Comparison of ENCODE assay signal across 1 cellular context in the genomic region with DNA sequence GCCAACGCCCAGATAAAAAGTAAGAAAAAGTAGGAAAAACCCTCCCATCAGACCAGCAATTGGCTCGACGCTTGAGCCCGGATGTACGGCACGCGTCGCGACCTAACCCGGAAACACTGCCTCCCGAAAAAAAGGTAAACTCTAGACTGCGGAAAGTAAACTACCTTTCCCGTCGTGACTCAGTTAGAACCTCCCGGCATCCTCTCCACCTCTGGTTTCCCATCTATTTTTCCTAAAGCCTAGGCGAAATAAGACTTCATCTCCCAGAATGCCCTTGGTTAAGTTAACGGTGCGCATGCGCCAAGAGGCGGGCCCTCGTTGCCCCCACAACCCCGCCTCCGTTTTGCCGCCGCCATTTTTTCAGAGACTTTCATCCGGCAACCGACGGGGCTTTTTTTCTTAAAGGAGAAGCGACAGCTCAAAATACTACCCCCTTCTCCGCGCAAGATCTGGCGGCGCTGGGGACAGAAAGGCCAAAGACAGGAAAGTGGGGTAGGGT.
A peak's percentile ranks its signal among the peaks of the same experiment; 100 is the strongest.
TF ChIP-seq lines count a peak whose summit lies in the region.

No MANE protein-coding gene starts in this region.

TF ChIP-seq in HepG2, 621 proteins besides CTCF, POLR2A, EP300 and RAD21 (continued from another document and continues in another):
- TF ChIP-seq NFAT5 (CRISPR knock-in tag; IDR thresholded peaks at IDR 0.05) (0 out of 2 replicates have a peak, but pooled peaks have one; percentile 1), ZNF574 (CRISPR knock-in tag; IDR thresholded peaks at IDR 0.05) (peak; percentile 94), GMEB2 (CRISPR knock-in tag; IDR thresholded peaks at IDR 0.05; ENCODE audit: low read depth) (peak; percentile 49; the same call in 1 of the 2 replicates), ZNF382 (CRISPR knock-in tag; IDR thresholded peaks at IDR 0.05; ENCODE audit: borderline replicate concordance) (no peak), GATAD2A (CRISPR knock-in tag; IDR thresholded peaks at IDR 0.05) (0 out of 2 replicates have a peak, but pooled peaks have one; percentile 30), KDM3A (CRISPR knock-in tag; IDR thresholded peaks at IDR 0.05; ENCODE audit: low read depth) (0 out of 2 replicates have a peak, but pooled peaks have one; percentile 22), DMAP1 (CRISPR knock-in tag; IDR thresholded peaks at IDR 0.05) (peak; percentile 65), ZNF639 (CRISPR knock-in tag; conservative IDR thresholded peaks at IDR 0.05) (peak; percentile 97), GABPA (IDR thresholded peaks at IDR 0.05; ENCODE audit: low read depth, low read length) (peak; percentile 80), GABPA (CRISPR knock-in tag; IDR thresholded peaks at IDR 0.05; ENCODE audit: low read depth) (peak; percentile 98), ZNF33A (CRISPR knock-in tag; IDR thresholded peaks at IDR 0.05; ENCODE audit: borderline replicate concordance) (no peak), ZNF441 (CRISPR knock-in tag; IDR thresholded peaks at IDR 0.05; ENCODE audit: borderline replicate concordance) (0 out of 2 replicates have a peak, but pooled peaks have one; percentile 17), HIVEP1 (CRISPR knock-in tag; IDR thresholded peaks at IDR 0.05) (no peak), ZNF772 (CRISPR knock-in tag; IDR thresholded peaks at IDR 0.05) (peak; percentile 50; the same call in 1 of the 2 replicates), SMAD1 (CRISPR knock-in tag; IDR thresholded peaks at IDR 0.05; ENCODE audit: borderline replicate concordance, low read depth) (no peak)
- TF ChIP-seq, protein P1, sequence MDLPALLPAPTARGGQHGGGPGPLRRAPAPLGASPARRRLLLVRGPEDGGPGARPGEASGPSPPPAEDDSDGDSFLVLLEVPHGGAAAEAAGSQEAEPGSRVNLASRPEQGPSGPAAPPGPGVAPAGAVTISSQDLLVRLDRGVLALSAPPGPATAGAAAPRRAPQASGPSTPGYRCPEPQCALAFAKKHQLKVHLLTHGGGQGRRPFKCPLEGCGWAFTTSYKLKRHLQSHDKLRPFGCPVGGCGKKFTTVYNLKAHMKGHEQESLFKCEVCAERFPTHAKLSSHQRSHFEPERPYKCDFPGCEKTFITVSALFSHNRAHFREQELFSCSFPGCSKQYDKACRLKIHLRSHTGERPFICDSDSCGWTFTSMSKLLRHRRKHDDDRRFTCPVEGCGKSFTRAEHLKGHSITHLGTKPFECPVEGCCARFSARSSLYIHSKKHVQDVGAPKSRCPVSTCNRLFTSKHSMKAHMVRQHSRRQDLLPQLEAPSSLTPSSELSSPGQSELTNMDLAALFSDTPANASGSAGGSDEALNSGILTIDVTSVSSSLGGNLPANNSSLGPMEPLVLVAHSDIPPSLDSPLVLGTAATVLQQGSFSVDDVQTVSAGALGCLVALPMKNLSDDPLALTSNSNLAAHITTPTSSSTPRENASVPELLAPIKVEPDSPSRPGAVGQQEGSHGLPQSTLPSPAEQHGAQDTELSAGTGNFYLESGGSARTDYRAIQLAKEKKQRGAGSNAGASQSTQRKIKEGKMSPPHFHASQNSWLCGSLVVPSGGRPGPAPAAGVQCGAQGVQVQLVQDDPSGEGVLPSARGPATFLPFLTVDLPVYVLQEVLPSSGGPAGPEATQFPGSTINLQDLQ (CRISPR knock-in tag; IDR thresholded peaks at IDR 0.05) = no peak
- TF ChIP-seq, protein P2, sequence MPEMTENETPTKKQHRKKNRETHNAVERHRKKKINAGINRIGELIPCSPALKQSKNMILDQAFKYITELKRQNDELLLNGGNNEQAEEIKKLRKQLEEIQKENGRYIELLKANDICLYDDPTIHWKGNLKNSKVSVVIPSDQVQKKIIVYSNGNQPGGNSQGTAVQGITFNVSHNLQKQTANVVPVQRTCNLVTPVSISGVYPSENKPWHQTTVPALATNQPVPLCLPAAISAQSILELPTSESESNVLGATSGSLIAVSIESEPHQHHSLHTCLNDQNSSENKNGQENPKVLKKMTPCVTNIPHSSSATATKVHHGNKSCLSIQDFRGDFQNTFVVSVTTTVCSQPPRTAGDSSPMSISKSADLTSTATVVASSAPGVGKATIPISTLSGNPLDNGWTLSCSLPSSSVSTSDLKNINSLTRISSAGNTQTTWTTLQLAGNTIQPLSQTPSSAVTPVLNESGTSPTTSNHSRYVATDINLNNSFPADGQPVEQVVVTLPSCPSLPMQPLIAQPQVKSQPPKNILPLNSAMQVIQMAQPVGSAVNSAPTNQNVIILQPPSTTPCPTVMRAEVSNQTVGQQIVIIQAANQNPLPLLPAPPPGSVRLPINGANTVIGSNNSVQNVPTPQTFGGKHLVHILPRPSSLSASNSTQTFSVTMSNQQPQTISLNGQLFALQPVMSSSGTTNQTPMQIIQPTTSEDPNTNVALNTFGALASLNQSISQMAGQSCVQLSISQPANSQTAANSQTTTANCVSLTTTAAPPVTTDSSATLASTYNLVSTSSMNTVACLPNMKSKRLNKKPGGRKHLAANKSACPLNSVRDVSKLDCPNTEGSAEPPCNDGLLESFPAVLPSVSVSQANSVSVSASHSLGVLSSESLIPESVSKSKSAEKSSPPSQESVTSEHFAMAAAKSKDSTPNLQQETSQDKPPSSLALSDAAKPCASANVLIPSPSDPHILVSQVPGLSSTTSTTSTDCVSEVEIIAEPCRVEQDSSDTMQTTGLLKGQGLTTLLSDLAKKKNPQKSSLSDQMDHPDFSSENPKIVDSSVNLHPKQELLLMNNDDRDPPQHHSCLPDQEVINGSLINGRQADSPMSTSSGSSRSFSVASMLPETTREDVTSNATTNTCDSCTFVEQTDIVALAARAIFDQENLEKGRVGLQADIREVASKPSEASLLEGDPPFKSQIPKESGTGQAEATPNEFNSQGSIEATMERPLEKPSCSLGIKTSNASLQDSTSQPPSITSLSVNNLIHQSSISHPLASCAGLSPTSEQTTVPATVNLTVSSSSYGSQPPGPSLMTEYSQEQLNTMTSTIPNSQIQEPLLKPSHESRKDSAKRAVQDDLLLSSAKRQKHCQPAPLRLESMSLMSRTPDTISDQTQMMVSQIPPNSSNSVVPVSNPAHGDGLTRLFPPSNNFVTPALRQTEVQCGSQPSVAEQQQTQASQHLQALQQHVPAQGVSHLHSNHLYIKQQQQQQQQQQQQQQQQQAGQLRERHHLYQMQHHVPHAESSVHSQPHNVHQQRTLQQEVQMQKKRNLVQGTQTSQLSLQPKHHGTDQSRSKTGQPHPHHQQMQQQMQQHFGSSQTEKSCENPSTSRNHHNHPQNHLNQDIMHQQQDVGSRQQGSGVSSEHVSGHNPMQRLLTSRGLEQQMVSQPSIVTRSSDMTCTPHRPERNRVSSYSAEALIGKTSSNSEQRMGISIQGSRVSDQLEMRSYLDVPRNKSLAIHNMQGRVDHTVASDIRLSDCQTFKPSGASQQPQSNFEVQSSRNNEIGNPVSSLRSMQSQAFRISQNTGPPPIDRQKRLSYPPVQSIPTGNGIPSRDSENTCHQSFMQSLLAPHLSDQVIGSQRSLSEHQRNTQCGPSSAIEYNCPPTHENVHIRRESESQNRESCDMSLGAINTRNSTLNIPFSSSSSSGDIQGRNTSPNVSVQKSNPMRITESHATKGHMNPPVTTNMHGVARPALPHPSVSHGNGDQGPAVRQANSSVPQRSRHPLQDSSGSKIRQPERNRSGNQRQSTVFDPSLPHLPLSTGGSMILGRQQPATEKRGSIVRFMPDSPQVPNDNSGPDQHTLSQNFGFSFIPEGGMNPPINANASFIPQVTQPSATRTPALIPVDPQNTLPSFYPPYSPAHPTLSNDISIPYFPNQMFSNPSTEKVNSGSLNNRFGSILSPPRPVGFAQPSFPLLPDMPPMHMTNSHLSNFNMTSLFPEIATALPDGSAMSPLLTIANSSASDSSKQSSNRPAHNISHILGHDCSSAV (CRISPR knock-in tag; IDR thresholded peaks at IDR 0.05; ENCODE audit: borderline replicate concordance) = no peak
- TF ChIP-seq, protein P3, sequence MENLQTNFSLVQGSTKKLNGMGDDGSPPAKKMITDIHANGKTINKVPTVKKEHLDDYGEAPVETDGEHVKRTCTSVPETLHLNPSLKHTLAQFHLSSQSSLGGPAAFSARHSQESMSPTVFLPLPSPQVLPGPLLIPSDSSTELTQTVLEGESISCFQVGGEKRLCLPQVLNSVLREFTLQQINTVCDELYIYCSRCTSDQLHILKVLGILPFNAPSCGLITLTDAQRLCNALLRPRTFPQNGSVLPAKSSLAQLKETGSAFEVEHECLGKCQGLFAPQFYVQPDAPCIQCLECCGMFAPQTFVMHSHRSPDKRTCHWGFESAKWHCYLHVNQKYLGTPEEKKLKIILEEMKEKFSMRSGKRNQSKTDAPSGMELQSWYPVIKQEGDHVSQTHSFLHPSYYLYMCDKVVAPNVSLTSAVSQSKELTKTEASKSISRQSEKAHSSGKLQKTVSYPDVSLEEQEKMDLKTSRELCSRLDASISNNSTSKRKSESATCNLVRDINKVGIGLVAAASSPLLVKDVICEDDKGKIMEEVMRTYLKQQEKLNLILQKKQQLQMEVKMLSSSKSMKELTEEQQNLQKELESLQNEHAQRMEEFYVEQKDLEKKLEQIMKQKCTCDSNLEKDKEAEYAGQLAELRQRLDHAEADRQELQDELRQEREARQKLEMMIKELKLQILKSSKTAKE (CRISPR knock-in tag; IDR thresholded peaks at IDR 0.05; ENCODE audit: borderline replicate concordance) = no peak
- TF ChIP-seq, protein P4, sequence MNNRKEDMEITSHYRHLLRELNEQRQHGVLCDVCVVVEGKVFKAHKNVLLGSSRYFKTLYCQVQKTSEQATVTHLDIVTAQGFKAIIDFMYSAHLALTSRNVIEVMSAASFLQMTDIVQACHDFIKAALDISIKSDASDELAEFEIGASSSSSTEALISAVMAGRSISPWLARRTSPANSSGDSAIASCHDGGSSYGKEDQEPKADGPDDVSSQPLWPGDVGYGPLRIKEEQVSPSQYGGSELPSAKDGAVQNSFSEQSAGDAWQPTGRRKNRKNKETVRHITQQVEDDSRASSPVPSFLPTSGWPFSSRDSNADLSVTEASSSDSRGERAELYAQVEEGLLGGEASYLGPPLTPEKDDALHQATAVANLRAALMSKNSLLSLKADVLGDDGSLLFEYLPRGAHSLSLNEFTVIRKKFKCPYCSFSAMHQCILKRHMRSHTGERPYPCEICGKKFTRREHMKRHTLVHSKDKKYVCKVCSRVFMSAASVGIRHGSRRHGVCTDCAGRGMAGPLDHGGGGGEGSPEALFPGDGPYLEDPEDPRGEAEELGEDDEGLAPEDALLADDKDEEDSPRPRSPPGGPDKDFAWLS (CRISPR knock-in tag; IDR thresholded peaks at IDR 0.05; ENCODE audit: borderline replicate concordance) = no peak
